1 cellular context compared by ENCODE assay signal in the genomic region with DNA sequence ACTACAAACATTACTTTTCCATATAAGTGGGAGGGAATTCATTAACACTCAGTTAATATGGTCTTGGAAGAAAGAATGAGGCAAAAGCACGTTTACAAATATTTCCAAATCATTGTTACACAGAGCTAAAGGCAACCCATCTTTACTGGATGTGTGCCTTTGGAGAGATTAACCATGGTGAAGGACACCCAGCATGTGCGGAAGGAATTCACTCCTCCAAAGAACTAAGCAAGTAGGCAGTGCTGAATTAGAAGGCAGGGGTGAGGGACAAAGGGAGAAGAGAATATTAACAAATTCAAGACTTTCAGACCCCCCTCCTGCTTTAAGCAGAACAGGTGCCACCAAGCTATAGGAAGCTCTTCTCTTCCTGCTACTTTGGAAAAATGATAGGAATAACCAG.
TF ChIP-seq lines count a peak whose summit lies in the region.

No MANE protein-coding gene starts in this region.

TF ChIP-seq in WTC11, 78 proteins besides CTCF, POLR2A, EP300 and RAD21 (continued from another document):
- no peak for TF ChIP-seq ARID4B (CRISPR knock-in tag; IDR thresholded peaks at IDR 0.05; ENCODE audit: borderline replicate concordance)
- TF ChIP-seq JUN (CRISPR knock-in tag; IDR thresholded peaks at IDR 0.05): no peak
- no peak for TF ChIP-seq CBFB (CRISPR knock-in tag; IDR thresholded peaks at IDR 0.05; ENCODE audit: low read depth)
- no peak for TF ChIP-seq OVOL2 (CRISPR knock-in tag; IDR thresholded peaks at IDR 0.05; ENCODE audit: borderline replicate concordance)
- TF ChIP-seq ZNF416 (CRISPR knock-in tag; IDR thresholded peaks at IDR 0.05): no peak
- TF ChIP-seq ESRRA (CRISPR knock-in tag; IDR thresholded peaks at IDR 0.05; ENCODE audit: borderline replicate concordance): no peak
- TF ChIP-seq, protein P1, sequence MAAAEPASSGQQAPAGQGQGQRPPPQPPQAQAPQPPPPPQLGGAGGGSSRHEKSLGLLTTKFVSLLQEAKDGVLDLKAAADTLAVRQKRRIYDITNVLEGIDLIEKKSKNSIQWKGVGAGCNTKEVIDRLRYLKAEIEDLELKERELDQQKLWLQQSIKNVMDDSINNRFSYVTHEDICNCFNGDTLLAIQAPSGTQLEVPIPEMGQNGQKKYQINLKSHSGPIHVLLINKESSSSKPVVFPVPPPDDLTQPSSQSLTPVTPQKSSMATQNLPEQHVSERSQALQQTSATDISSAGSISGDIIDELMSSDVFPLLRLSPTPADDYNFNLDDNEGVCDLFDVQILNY (CRISPR knock-in tag; IDR thresholded peaks at IDR 0.05): no peak
- TF ChIP-seq ETV6 (CRISPR knock-in tag; IDR thresholded peaks at IDR 0.05): no peak
- TF ChIP-seq TP53 (CRISPR knock-in tag; IDR thresholded peaks at IDR 0.05): no peak
- no peak for TF ChIP-seq MLX (CRISPR knock-in tag; IDR thresholded peaks at IDR 0.05)
